14 cellular contexts compared by ENCODE assay signal in genomic region chr4:159273126-159273438, GRCh38.
DNase-seq lines count a peak whose midpoint lies in the region; ATAC-seq and TF ChIP-seq lines count a peak whose summit lies in the region.
"Had no signal": no experiment of that assay in that cellular context is flagged by ENCODE, and none has a peak within 500 bp of the region (broad histone marks: within the 10 kb centered on the region; RNA-seq: fewer than 3 reads in every experiment).

No MANE protein-coding gene starts in this region.

- no peak overlapping the region for H3K9ac ChIP-seq in HCT116 (ENCODE audit: low read length)

- no TSS peak for BruUV-seq in HCT116 (replicated peaks; lab: Mats Ljungman, UMichigan)

- no peak overlapping the region for H2AFZ ChIP-seq in HCT116 (ENCODE audit: low read depth, low read length, poor library complexity, severe bottlenecking)

- intact Hi-C loops in HCT116 (cut with micrococcal nuclease), result no loop called here

- no peaks in the 10 kb centered on the region for H3K9me2 ChIP-seq in HCT116 (ENCODE audit: insufficient read depth)

- DNase-seq in HCT116 (ENCODE audit: low read depth, low spot score) (no peak), SJCRH30 (peak in 1 of 2 experiments; percentile 30), fibroblast of the aortic adventitia (ENCODE audit: low read depth) (peak; percentile 52), renal cortical epithelial cell (ENCODE audit: low read depth) (peak; percentile 36), NOMO-1 treated with dmso at 0.1 percent for 144 hours (lab: John Stamatoyannopoulos, UW; ENCODE audit: unreplicated experiment) (no peak), WERI-Rb-1 (no peak), ecto neural progenitor cell (ENCODE audit: low spot score) (no peak)
- DNase-seq: activated gamma-delta T cell; CD8-positive, alpha-beta memory T cell; cerebellar nuclear complex; midbrain; NCI-H524 had no signal

- H3K4me1 ChIP-seq in HCT116 (ENCODE audit: control insufficient read depth in 1 of 2, insufficient read depth in 2 of 2, low read length in 2 of 2) (peaks cover 13 to 18% of the 10 kb centered on the region in 2 experiments), SJCRH30 (peaks cover 13% of the 10 kb centered on the region), gastroesophageal sphincter (peaks cover 3 to 31% (median 16%) of the 10 kb centered on the region in 3 donors)

- no peaks in the 10 kb centered on the region for H3K9me3 ChIP-seq in HCT116 (ENCODE audit: control insufficient read depth in 1 of 2, insufficient read depth in 1 of 2, low read depth in 1 of 2, low read length in 2 of 2)
- H3K9me3 ChIP-seq in SJCRH30 (replicated peaks), result no peaks in the 10 kb centered on the region
- no peaks in the 10 kb centered on the region for H3K9me3 ChIP-seq in gastroesophageal sphincter
- H3K9me3 ChIP-seq in WERI-Rb-1 (ENCODE audit: severe bottlenecking), result no peaks in the 10 kb centered on the region
- H3K9me3 ChIP-seq: vagina had no signal

- H3K79me2 ChIP-seq in HCT116 (ENCODE audit: insufficient read depth, low read length), result no peaks in the 10 kb centered on the region

- H3K36me3 ChIP-seq in HCT116 (ENCODE audit: control insufficient read depth in 1 of 2, insufficient read depth in 2 of 2, low read length in 2 of 2), result no peaks in the 10 kb centered on the region
- H3K36me3 ChIP-seq in SJCRH30, result no peaks in the 10 kb centered on the region
- H3K36me3 ChIP-seq in gastroesophageal sphincter, result no peaks in the 10 kb centered on the region
- H3K36me3 ChIP-seq in WERI-Rb-1, result no peaks in the 10 kb centered on the region
- H3K36me3 ChIP-seq: vagina had no signal

- no peak for TF ChIP-seq RAD21 in HCT116 (IDR thresholded peaks at IDR 0.05; ENCODE audit: low read depth)

- ATAC-seq in HCT116 (no peak), gastroesophageal sphincter (no peak)

- CTCF ChIA-PET in HCT116 (lab: Charles Lee), result no interaction called here

- TF ChIP-seq EP300 in gastroesophageal sphincter (IDR thresholded peaks at IDR 0.05), result no peak

- TF ChIP-seq POLR2A in HCT116 (IDR thresholded peaks at IDR 0.05; ENCODE audit: borderline replicate concordance, extremely low read depth, insufficient read depth, insufficient read length) (no peak), gastroesophageal sphincter (IDR thresholded peaks at IDR 0.05) (no peak)

- H3K27me3 ChIP-seq in HCT116 (ENCODE audit: insufficient read depth, low read length) (no peaks in the 10 kb centered on the region), SJCRH30 (no peaks in the 10 kb centered on the region), gastroesophageal sphincter (no peaks in the 10 kb centered on the region), WERI-Rb-1 (ENCODE audit: insufficient read depth, low read depth, severe bottlenecking) (no peaks in the 10 kb centered on the region)
- H3K27me3 ChIP-seq: vagina had no signal

- no peak overlapping the region for H3K4me2 ChIP-seq in HCT116 (ENCODE audit: low read length)

- POLR2A ChIA-PET in HCT116 (lab: Charles Lee), result no interaction called here

- no peak overlapping the region for H3K4me3 ChIP-seq in HCT116 (replicated peaks in 1 of 2; ENCODE audit: low read depth in 1 of 2, low read length in 2 of 2)
- H3K4me3 ChIP-seq in SJCRH30, result no peak overlapping the region
- no peak overlapping the region for H3K4me3 ChIP-seq in fibroblast of the aortic adventitia (ENCODE audit: low read depth, low read length)
- no peak overlapping the region for H3K4me3 ChIP-seq in gastroesophageal sphincter
- no peak overlapping the region for H3K4me3 ChIP-seq in WERI-Rb-1 (ENCODE audit: low read depth, low read length)
- H3K4me3 ChIP-seq: vagina had no signal

- TF ChIP-seq CTCF in HCT116 (IDR thresholded peaks at IDR 0.05 in 2 of 3, conservative IDR thresholded peaks at IDR 0.05 in 1 of 3; ENCODE audit: borderline replicate concordance in 1 of 3, insufficient read depth in 1 of 3, low read depth in 2 of 3, low read length in 2 of 3), result no peak
- no peak for TF ChIP-seq CTCF in fibroblast of the aortic adventitia (IDR thresholded peaks at IDR 0.05; ENCODE audit: insufficient read depth, low read length)
- no peak for TF ChIP-seq CTCF in gastroesophageal sphincter (IDR thresholded peaks at IDR 0.05)
- TF ChIP-seq CTCF in WERI-Rb-1 (IDR thresholded peaks at IDR 0.05; ENCODE audit: low read depth, low read length), result no peak

- no peaks in the 10 kb centered on the region for H4K20me1 ChIP-seq in HCT116 (ENCODE audit: insufficient read depth)

- RAD21 ChIA-PET in HCT116 (lab: Charles Lee; ENCODE audit: low non-redundant PET in 1 of 2, low total read pairs in 2 of 2, uncharacterized antibody in 2 of 2, unreplicated experiment in 2 of 2), result no interaction called here

- H3K27ac ChIP-seq in HCT116 (ENCODE audit: low read depth, low read length) (no peak overlapping the region), SJCRH30 (0 out of 2 replicates have a peak overlapping the region, but pooled peaks have one; percentile 13), gastroesophageal sphincter (no peak overlapping the region), WERI-Rb-1 (no peak overlapping the region)
- H3K27ac ChIP-seq: vagina had no signal

TF ChIP-seq in HCT116, 20 proteins besides CTCF, POLR2A, EP300 and RAD21:
- TF ChIP-seq TCF7L2 (IDR thresholded peaks at IDR 0.05; ENCODE audit: borderline replicate concordance, extremely low read depth, insufficient read depth, insufficient read length), result peak; percentile 55
- no peak for TF ChIP-seq FOSL1 (IDR thresholded peaks at IDR 0.05; ENCODE audit: low read depth)

Comparison
In these comparisons a context has a peak if more than half of its experiments do, and no peak if none do; other contexts are left out.
1. DNase-seq: peak in fibroblast of the aortic adventitia (single experiment) and renal cortical epithelial cell (single experiment); none in HCT116 (single experiment), NOMO-1 treated with dmso at 0.1 percent for 144 hours (single experiment), WERI-Rb-1 (single experiment) and ecto neural progenitor cell (single experiment).